3 cellular contexts compared by ENCODE assay signal in genomic region chr22:36563444-36563843, GRCh38.
TF ChIP-seq lines count a peak whose summit lies in the region.

No MANE protein-coding gene starts in this region.

TF ChIP-seq in GM23338, 12 proteins besides CTCF, POLR2A, EP300 and RAD21 (continues in another document):
- TF ChIP-seq, protein P1, sequence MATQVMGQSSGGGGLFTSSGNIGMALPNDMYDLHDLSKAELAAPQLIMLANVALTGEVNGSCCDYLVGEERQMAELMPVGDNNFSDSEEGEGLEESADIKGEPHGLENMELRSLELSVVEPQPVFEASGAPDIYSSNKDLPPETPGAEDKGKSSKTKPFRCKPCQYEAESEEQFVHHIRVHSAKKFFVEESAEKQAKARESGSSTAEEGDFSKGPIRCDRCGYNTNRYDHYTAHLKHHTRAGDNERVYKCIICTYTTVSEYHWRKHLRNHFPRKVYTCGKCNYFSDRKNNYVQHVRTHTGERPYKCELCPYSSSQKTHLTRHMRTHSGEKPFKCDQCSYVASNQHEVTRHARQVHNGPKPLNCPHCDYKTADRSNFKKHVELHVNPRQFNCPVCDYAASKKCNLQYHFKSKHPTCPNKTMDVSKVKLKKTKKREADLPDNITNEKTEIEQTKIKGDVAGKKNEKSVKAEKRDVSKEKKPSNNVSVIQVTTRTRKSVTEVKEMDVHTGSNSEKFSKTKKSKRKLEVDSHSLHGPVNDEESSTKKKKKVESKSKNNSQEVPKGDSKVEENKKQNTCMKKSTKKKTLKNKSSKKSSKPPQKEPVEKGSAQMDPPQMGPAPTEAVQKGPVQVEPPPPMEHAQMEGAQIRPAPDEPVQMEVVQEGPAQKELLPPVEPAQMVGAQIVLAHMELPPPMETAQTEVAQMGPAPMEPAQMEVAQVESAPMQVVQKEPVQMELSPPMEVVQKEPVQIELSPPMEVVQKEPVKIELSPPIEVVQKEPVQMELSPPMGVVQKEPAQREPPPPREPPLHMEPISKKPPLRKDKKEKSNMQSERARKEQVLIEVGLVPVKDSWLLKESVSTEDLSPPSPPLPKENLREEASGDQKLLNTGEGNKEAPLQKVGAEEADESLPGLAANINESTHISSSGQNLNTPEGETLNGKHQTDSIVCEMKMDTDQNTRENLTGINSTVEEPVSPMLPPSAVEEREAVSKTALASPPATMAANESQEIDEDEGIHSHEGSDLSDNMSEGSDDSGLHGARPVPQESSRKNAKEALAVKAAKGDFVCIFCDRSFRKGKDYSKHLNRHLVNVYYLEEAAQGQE (IDR thresholded peaks at IDR 0.05; ENCODE audit: unreplicated experiment), result no peak
- TF ChIP-seq, protein P2, sequence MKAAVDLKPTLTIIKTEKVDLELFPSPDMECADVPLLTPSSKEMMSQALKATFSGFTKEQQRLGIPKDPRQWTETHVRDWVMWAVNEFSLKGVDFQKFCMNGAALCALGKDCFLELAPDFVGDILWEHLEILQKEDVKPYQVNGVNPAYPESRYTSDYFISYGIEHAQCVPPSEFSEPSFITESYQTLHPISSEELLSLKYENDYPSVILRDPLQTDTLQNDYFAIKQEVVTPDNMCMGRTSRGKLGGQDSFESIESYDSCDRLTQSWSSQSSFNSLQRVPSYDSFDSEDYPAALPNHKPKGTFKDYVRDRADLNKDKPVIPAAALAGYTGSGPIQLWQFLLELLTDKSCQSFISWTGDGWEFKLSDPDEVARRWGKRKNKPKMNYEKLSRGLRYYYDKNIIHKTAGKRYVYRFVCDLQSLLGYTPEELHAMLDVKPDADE (IDR thresholded peaks at IDR 0.05), result no peak
- no peak for TF ChIP-seq NANOG (IDR thresholded peaks at IDR 0.05; ENCODE audit: borderline replicate concordance)
- TF ChIP-seq EZH2 (IDR thresholded peaks at IDR 0.05; ENCODE audit: low read depth, unreplicated experiment), result no peak

TF ChIP-seq in IMR-90, 13 proteins besides CTCF, POLR2A, EP300 and RAD21:
- no peak for TF ChIP-seq SMC3 (IDR thresholded peaks at IDR 0.05; ENCODE audit: low read depth, low read length)
- no peak for TF ChIP-seq CHD1 (IDR thresholded peaks at IDR 0.05; ENCODE audit: low read depth, low read length)
- TF ChIP-seq RFX5 (IDR thresholded peaks at IDR 0.05; ENCODE audit: low read depth, low read length), result no peak
- TF ChIP-seq FOS (IDR thresholded peaks at IDR 0.05; ENCODE audit: low read depth, low read length), result no peak
- no peak for TF ChIP-seq RCOR1 (IDR thresholded peaks at IDR 0.05; ENCODE audit: insufficient replicate concordance, low read length)

TF ChIP-seq in H1, 55 proteins besides CTCF, POLR2A, EP300 and RAD21:
- TF ChIP-seq SP4 (IDR thresholded peaks at IDR 0.05; ENCODE audit: low read length) (no peak), RXRA (IDR thresholded peaks at IDR 0.05; ENCODE audit: insufficient read depth, low read depth, low read length) (no peak), POLR2AphosphoS5 (IDR thresholded peaks at IDR 0.05; ENCODE audit: low read depth, low read length) (no peak), CHD2 (IDR thresholded peaks at IDR 0.05; ENCODE audit: low read length) (no peak), NANOG (IDR thresholded peaks at IDR 0.05; ENCODE audit: insufficient read depth, low read depth, low read length, poor library complexity, severe bottlenecking) (no peak), BACH1 (IDR thresholded peaks at IDR 0.05; ENCODE audit: low read length) (no peak), FOSL1 (IDR thresholded peaks at IDR 0.05; ENCODE audit: insufficient read depth, low read depth, low read length) (no peak), CBX5 (IDR thresholded peaks at IDR 0.05; ENCODE audit: low read depth, low read length) (no peak)
